Comparison of ENCODE assay signal across 1 cellular context in genomic region chrX:155223746-155224145, GRCh38. TPM values are rescaled to one million over a fixed set of nuclear protein-coding genes. Genes with fewer than 3 reads are reported as not detected.
"Had no signal": no experiment of that assay in that cellular context is flagged by ENCODE, and none has a peak within 500 bp of the region (broad histone marks: within the 10 kb centered on the region; RNA-seq: fewer than 3 reads in every experiment).

No MANE protein-coding gene starts in this region.

RNA-seq across cellular contexts. Expression of gene RAB39B, which starts 40.5 kb away (rescaled TPM):
- total RNA-seq: HT-29 had no signal
